In genomic region chr9:101739311-101739710, GRCh38 we compare ENCODE assay signal across 25 cellular contexts. TPM values are rescaled to one million over a fixed set of nuclear protein-coding genes. Genes with fewer than 3 reads are reported as not detected.
"Had no signal": no experiment of that assay in that cellular context is flagged by ENCODE, and none has a peak within 500 bp of the region (broad histone marks: within the 10 kb centered on the region; RNA-seq: fewer than 3 reads in every experiment).

No MANE protein-coding gene starts in this region.

- H3K27ac Mint-ChIP-seq: activated naive CD4-positive, alpha-beta T cell treated with anti-CD3 and anti-CD28 coated beads, Interleukin-2, amount 50 U/mL, for 72 hours; activated T-helper 17 cell treated with anti-CD3 and anti-CD28 coated beads, Interleukin-2, amount 50 U/mL, for 72 hours; immature natural killer cell; T-cell; T-helper 2 cell treated with Interferon-gamma antibody and Interleukin-4, amounts not matched to agents 5 μg/mL and 100 μg/mL, for 36 hours had no signal

- H3K4me3 Mint-ChIP-seq: immature natural killer cell; T-helper 2 cell treated with Interferon-gamma antibody and Interleukin-4, amounts not matched to agents 5 μg/mL and 100 μg/mL, for 36 hours had no signal

- H3K9me3 ChIP-seq: testis, upper lobe of left lung had no signal

- H3K4me1 Mint-ChIP-seq: activated T-helper 17 cell treated with anti-CD3 and anti-CD28 coated beads, Interleukin-2, amount 50 U/mL, for 72 hours; immature natural killer cell had no signal

- H3K27ac ChIP-seq: brain microvascular endothelial cell, testis, upper lobe of left lung, WERI-Rb-1 had no signal

- H3K36me3 ChIP-seq: brain microvascular endothelial cell, upper lobe of left lung, WERI-Rb-1 had no signal

- H3K9me3 Mint-ChIP-seq: activated naive CD4-positive, alpha-beta T cell treated with anti-CD3 and anti-CD28 coated beads, Interleukin-2, amount 50 U/mL, for 72 hours; activated T-helper 17 cell treated with anti-CD3 and anti-CD28 coated beads, Interleukin-2, amount 50 U/mL, for 72 hours; neural crest cell; T-cell; T-helper 2 cell treated with Interferon-gamma antibody and Interleukin-4, amounts not matched to agents 5 μg/mL and 100 μg/mL, for 36 hours had no signal

- ATAC-seq: activated naive CD4-positive, alpha-beta T cell treated with anti-CD3 and anti-CD28 coated beads, Interleukin-2, amount 50 U/mL, for 72 hours; activated T-helper 17 cell treated with anti-CD3 and anti-CD28 coated beads, Interleukin-2, amount 50 U/mL, for 72 hours; T-cell had no signal

- DNase-seq: activated CD4-positive, alpha-beta T cell treated with anti-CD3 and anti-CD28 coated beads for 1 hour; activated T-cell treated with anti-CD3 and anti-CD28 coated beads, Interleukin-2, amount 50 U/mL, for 1 hour; aorta; brain microvascular endothelial cell; central memory CD4-positive, alpha-beta T cell; dermis blood vessel endothelial cell; effector CD8-positive, alpha-beta T cell; foreskin fibroblast; immature natural killer cell; kidney glomerular epithelial cell; retina; stimulated activated CD4-positive, alpha-beta T cell treated with anti-CD3 and anti-CD28 coated beads, Interleukin-4, amount 100 ng/mL, for 1 hour; stimulated activated naive CD4-positive, alpha-beta T cell; T-cell; testis; WERI-Rb-1 had no signal

- H3K36me3 Mint-ChIP-seq: T-cell had no signal

- H3K27me3 ChIP-seq: testis had no signal

RNA-seq across cellular contexts. Expression of gene GRIN3A, which starts 0.9 kb away (rescaled TPM):
- total RNA-seq: activated T-helper 17 cell treated with anti-CD3 and anti-CD28 coated beads, Interleukin-2, amount 50 U/mL, for 72 hours; dermis blood vessel endothelial cell; fibroblast of lung; mononuclear cell; myocyte; omental fat pad had no signal
